Comparison of ENCODE assay signal across 23 cellular contexts in genomic region chr17:83153681-83154310, GRCh38.
DNase-seq lines count a peak whose midpoint lies in the region; ATAC-seq, FAIRE-seq and TF ChIP-seq lines count a peak whose summit lies in the region.
"Had no signal": no experiment of that assay in that cellular context is flagged by ENCODE, and none has a peak within 500 bp of the region (broad histone marks: within the 10 kb centered on the region; RNA-seq: fewer than 3 reads in every experiment).

No MANE protein-coding gene starts in this region.

- 68% methylated on average over 28 of the region's 29 CpGs for WGBS in SK-N-SH (ENCODE audit: low lambda C conversion rate)

- DNase-seq in SK-N-SH: peak; percentile 41
- peak; percentile 91 for DNase-seq in chondrocyte (ENCODE audit: low spot score)
- no peak for DNase-seq in lower lobe of right lung
- no peak for DNase-seq in cerebellar nuclear complex (lab: John Stamatoyannopoulos, UW)
- DNase-seq in GM12891 (ENCODE audit: insufficient read length, low spot score): no peak
- DNase-seq: AML-193, Calu3, EL, hippocampal formation, mesendoderm had no signal

- no peak for TF ChIP-seq RAD21 in SK-N-SH (IDR thresholded peaks at IDR 0.05; ENCODE audit: low read length)

- H3K36me3 ChIP-seq in SK-N-SH (replicated peaks in 1 of 2; ENCODE audit: control insufficient read depth in 1 of 2, insufficient read depth in 2 of 2, low read length in 1 of 2) (no peaks in the 10 kb centered on the region), lower lobe of right lung (no peaks in the 10 kb centered on the region)

- no peak overlapping the region for H3K27ac Mint-ChIP-seq in chondrocyte (ENCODE audit: unreplicated experiment)
- H3K27ac Mint-ChIP-seq: activated naive CD8-positive, alpha-beta T cell; activated T-helper 1 cell treated with anti-CD3 and anti-CD28 coated beads, Interleukin-12 subunit alpha, Interleukin-12 subunit beta, Interleukin-2, Interleukin-4 antibody, amounts not matched to agents 30 ng/mL and 10 ng/mL and 1 ng/mL, durations not matched to agents 14 hours and 24 hours and 36 hours had no signal

- no peak overlapping the region for H3K9ac ChIP-seq in SK-N-SH

- H3K4me1 Mint-ChIP-seq in chondrocyte (ENCODE audit: low read depth): peaks cover 50% of the 10 kb centered on the region

- H3K9me2 ChIP-seq in SK-N-SH: no peaks in the 10 kb centered on the region

- no peaks in the 10 kb centered on the region for H3K9me3 ChIP-seq in SK-N-SH
- no peaks in the 10 kb centered on the region for H3K9me3 ChIP-seq in lower lobe of right lung
- H3K9me3 ChIP-seq: psoas muscle had no signal

- H3K27me3 ChIP-seq in SK-N-SH (ENCODE audit: insufficient read depth): no peaks in the 10 kb centered on the region; the same call in 1 of the 2 replicates
- H3K27me3 ChIP-seq in lower lobe of right lung (ENCODE audit: low read depth): peaks cover 5% of the 10 kb centered on the region

- POLR2A ChIA-PET in SK-N-SH (lab: Yijun Ruan, JAX): no interaction called here

- H3K36me3 Mint-ChIP-seq in chondrocyte (ENCODE audit: low read depth): no peaks in the 10 kb centered on the region
- H3K36me3 Mint-ChIP-seq: activated naive CD8-positive, alpha-beta T cell had no signal

- H3K4me3 Mint-ChIP-seq in chondrocyte (ENCODE audit: unreplicated experiment): no peak overlapping the region
- H3K4me3 Mint-ChIP-seq: activated naive CD8-positive, alpha-beta T cell; activated T-helper 1 cell treated with anti-CD3 and anti-CD28 coated beads, Interleukin-12 subunit alpha, Interleukin-12 subunit beta, Interleukin-2, Interleukin-4 antibody, amounts not matched to agents 30 ng/mL and 10 ng/mL and 1 ng/mL, durations not matched to agents 14 hours and 24 hours and 36 hours had no signal

- no peak for FAIRE-seq in GM12891 (lab: Jason Lieb, UNC)
- FAIRE-seq: endothelial cell of umbilical vein, islet of Langerhans, urothelium cell line had no signal

- H3K4me1 ChIP-seq in SK-N-SH (ENCODE audit: control insufficient read depth in 1 of 2, insufficient read depth in 2 of 2, low read depth in 1 of 2, low read length in 1 of 2) (peaks cover 0 to 13% of the 10 kb centered on the region in 2 experiments; a peak in 1 of 4 replicates), lower lobe of right lung (peaks cover 6% of the 10 kb centered on the region)

- no peaks in the 10 kb centered on the region for H3K9me3 Mint-ChIP-seq in chondrocyte (ENCODE audit: low read depth)
- H3K9me3 Mint-ChIP-seq: activated T-helper 1 cell treated with anti-CD3 and anti-CD28 coated beads, Interleukin-12 subunit alpha, Interleukin-12 subunit beta, Interleukin-2, Interleukin-4 antibody, amounts not matched to agents 30 ng/mL and 10 ng/mL and 1 ng/mL, durations not matched to agents 14 hours and 24 hours and 36 hours had no signal

- H3K4me3 ChIP-seq in SK-N-SH (ENCODE audit: low read depth in 2 of 2, low read length in 1 of 2): no peak overlapping the region
- H3K4me3 ChIP-seq in lower lobe of right lung: no peak overlapping the region
- no peak overlapping the region for H3K4me3 ChIP-seq in skin epidermis
- H3K4me3 ChIP-seq: coronary artery, psoas muscle had no signal

- TF ChIP-seq POLR2A in GM12891 (IDR thresholded peaks at IDR 0.05; ENCODE audit: low read depth, low read length): no peak

- no peak overlapping the region for H3K4me2 ChIP-seq in SK-N-SH

- intact Hi-C loops in lower lobe of right lung (cut with DNase I): no loop called here

- CTCF ChIA-PET in SK-N-SH (lab: Yijun Ruan, JAX): interaction anchor here (1.1 to 1.5 kb wide), 2 partner anchors 13 to 18 kb away, joined by 3 read pairs; no protein-coding TSS in a partner anchor

- ATAC-seq in SK-N-SH treated with all-trans-retinoic acid at 6 μM for 48 hours (no peak), lower lobe of right lung (no peak), HG02981 (IDR thresholded peaks at IDR 0.05; ENCODE audit: unreplicated experiment) (no peak)
- ATAC-seq: activated CD4-positive, CD25-positive, alpha-beta regulatory T cell treated with anti-CD3 and anti-CD28 coated beads, Interleukin-2, amount 50 U/mL, for 24 hours; HCT116 had no signal

- no peak for TF ChIP-seq EP300 in SK-N-SH (IDR thresholded peaks at IDR 0.05; ENCODE audit: borderline replicate concordance in 1 of 2, low read depth in 1 of 2, low read length in 1 of 2)

- H3F3A ChIP-seq in SK-N-SH (replicated peaks; ENCODE audit: insufficient read depth): no peaks in the 10 kb centered on the region

- no peaks in the 10 kb centered on the region for H3K27me3 Mint-ChIP-seq in chondrocyte (ENCODE audit: low read depth)

- TF ChIP-seq CTCF in SK-N-SH (IDR thresholded peaks at IDR 0.05) (no peak), chondrocyte (IDR thresholded peaks at IDR 0.05) (no peak), lower lobe of right lung (IDR thresholded peaks at IDR 0.05) (no peak)

- H2AFZ ChIP-seq in SK-N-SH (ENCODE audit: low read depth): no peak overlapping the region

- no peak overlapping the region for H3K27ac ChIP-seq in SK-N-SH (ENCODE audit: low read depth in 2 of 2, low read length in 1 of 2)
- H3K27ac ChIP-seq in lower lobe of right lung: peak overlapping the region; percentile 41
- peak overlapping the region in 17 of 21 experiments; percentile 22 to 87 (median 67) for H3K27ac ChIP-seq in skin epidermis
- H3K27ac ChIP-seq: 22Rv1, psoas muscle had no signal

- no peaks in the 10 kb centered on the region for H4K20me1 ChIP-seq in SK-N-SH (ENCODE audit: insufficient read depth)

- H3K79me2 ChIP-seq in SK-N-SH (ENCODE audit: insufficient read depth): no peaks in the 10 kb centered on the region

TF ChIP-seq in SK-N-SH, 30 proteins besides CTCF, POLR2A, EP300 and RAD21 (continues in another document):
- TF ChIP-seq SIN3A (IDR thresholded peaks at IDR 0.05; ENCODE audit: borderline replicate concordance, low read depth, low read length) (no peak), TCF12 (IDR thresholded peaks at IDR 0.05) (no peak), MAX (IDR thresholded peaks at IDR 0.05; ENCODE audit: low read depth) (no peak), FOXM1 (IDR thresholded peaks at IDR 0.05; ENCODE audit: low read depth) (no peak), POLR2AphosphoS5 (IDR thresholded peaks at IDR 0.05; ENCODE audit: low read depth, low read length) (no peak), NFIC (IDR thresholded peaks at IDR 0.05; ENCODE audit: borderline replicate concordance) (no peak), USF2 (IDR thresholded peaks at IDR 0.05; ENCODE audit: borderline replicate concordance, low read depth, low read length) (no peak), GABPA (IDR thresholded peaks at IDR 0.05; ENCODE audit: low read depth) (no peak)

TF ChIP-seq in SK-N-SH treated with all-trans-retinoic acid at 6 μM for 48 hours, 23 proteins besides CTCF, POLR2A, EP300 and RAD21 (continues in another document):
- TF ChIP-seq TSHZ2 (CRISPR knock-in tag; IDR thresholded peaks at IDR 0.05): no peak
- TF ChIP-seq ARNTL (CRISPR knock-in tag; IDR thresholded peaks at IDR 0.05; ENCODE audit: borderline replicate concordance, low read depth): no peak
- TF ChIP-seq ZFP30 (CRISPR knock-in tag; IDR thresholded peaks at IDR 0.05): no peak
- no peak for TF ChIP-seq GLIS3 (CRISPR knock-in tag; IDR thresholded peaks at IDR 0.05)

TF ChIP-seq in GM12891, 5 proteins besides CTCF, POLR2A, EP300 and RAD21:
- TF ChIP-seq TAF1 (IDR thresholded peaks at IDR 0.05; ENCODE audit: low read depth, low read length) (no peak), POU2F2 (IDR thresholded peaks at IDR 0.05; ENCODE audit: low read depth, low read length) (no peak), SPI1 (IDR thresholded peaks at IDR 0.05; ENCODE audit: low read depth, low read length) (no peak), POLR2AphosphoS5 (IDR thresholded peaks at IDR 0.05; ENCODE audit: low read depth, low read length) (no peak), PAX5 (IDR thresholded peaks at IDR 0.05; ENCODE audit: insufficient read depth, low read length, severe bottlenecking) (no peak)

Comparison
In these comparisons a context has a peak if more than half of its experiments do, and no peak if none do; other contexts are left out.
1. DNase-seq: peak in SK-N-SH (single experiment) and chondrocyte (single experiment); none in lower lobe of right lung (single experiment), cerebellar nuclear complex (0 of 2) and GM12891 (single experiment).
2. H3K27ac ChIP-seq: peak in lower lobe of right lung (single experiment) and skin epidermis (17 of 21); none in SK-N-SH (0 of 2).